In the genomic region with DNA sequence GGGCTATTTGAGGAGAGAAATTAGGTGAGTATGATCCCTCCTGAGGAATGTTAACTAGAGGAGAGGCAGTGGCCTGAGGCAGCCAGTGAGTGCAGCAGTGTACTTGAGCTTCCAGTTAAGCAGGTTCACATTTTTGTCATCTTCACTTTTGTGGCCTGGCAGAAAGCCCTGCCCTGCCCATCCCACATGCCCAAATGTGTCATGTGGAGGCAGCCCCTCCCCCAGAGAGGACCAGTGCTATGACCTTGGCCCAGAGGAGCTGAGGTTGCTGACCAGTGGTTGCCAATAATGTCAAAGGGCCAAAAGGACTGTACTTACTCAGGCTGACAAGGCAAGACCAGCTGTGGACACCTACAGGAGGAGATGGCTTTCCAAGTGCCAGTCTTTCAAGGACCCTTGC, we compare ENCODE assay signal across 12 cellular contexts. TPM values are rescaled to one million over a fixed set of nuclear protein-coding genes. Genes with fewer than 3 reads are reported as not detected.
A peak's percentile ranks its signal among the peaks of the same experiment; 100 is the strongest.
DNase-seq lines count a peak whose midpoint lies in the region; ATAC-seq, FAIRE-seq and TF ChIP-seq lines count a peak whose summit lies in the region.
"Had no signal": no experiment of that assay in that cellular context is flagged by ENCODE, and none has a peak within 500 bp of the region (broad histone marks: within the 10 kb centered on the region; RNA-seq: fewer than 3 reads in every experiment).

No MANE protein-coding gene starts in this region.

- peaks cover 9 to 13% of the 10 kb centered on the region in 2 donors for H3K4me1 ChIP-seq in kidney (ENCODE audit: control insufficient read depth in 1 of 2, insufficient read depth in 1 of 2, low read depth in 1 of 2, low read length in 2 of 2)
- peaks cover 11% of the 10 kb centered on the region for H3K4me1 ChIP-seq in upper lobe of right lung
- peaks cover 22% of the 10 kb centered on the region for H3K4me1 ChIP-seq in CD8-positive, alpha-beta T cell (ENCODE audit: insufficient read depth, low read length)

- H3K27me3 ChIP-seq in upper lobe of right lung: no peaks in the 10 kb centered on the region
- no peaks in the 10 kb centered on the region for H3K27me3 ChIP-seq in CD8-positive, alpha-beta T cell (ENCODE audit: insufficient read depth, low read length)

- H3K36me3 Mint-ChIP-seq in activated naive CD4-positive, alpha-beta T cell treated with anti-CD3 and anti-CD28 coated beads for 36 hours (ENCODE audit: low read depth): peaks cover 60% of the 10 kb centered on the region
- peaks cover 97% of the 10 kb centered on the region for H3K36me3 Mint-ChIP-seq in CD8-positive, alpha-beta T cell

- no peak for FAIRE-seq in kidney (lab: Jason Lieb, UNC)

- no peak for DNase-seq in activated naive CD4-positive, alpha-beta T cell treated with anti-CD3 and anti-CD28 coated beads for 36 hours
- no peak for DNase-seq in activated naive CD4-positive, alpha-beta T cell treated with anti-CD3 and anti-CD28 coated beads, Interleukin-2, amount 50 U/mL, for 16 hours
- peak; percentile 47 for DNase-seq in astrocyte of the hippocampus (ENCODE audit: low read depth, low spot score)
- peak; percentile 89 for DNase-seq in kidney
- DNase-seq in upper lobe of right lung: peak; percentile 74
- DNase-seq in DMS 273 treated with DMSO at 0.1 percent for 48 hours (lab: John Stamatoyannopoulos, UW): no peak
- no peak for DNase-seq in CD8-positive, alpha-beta T cell
- DNase-seq in mesenteric fat pad (ENCODE audit: low spot score): no peak
- DNase-seq: activated CD4-positive, alpha-beta T cell treated with anti-CD3 and anti-CD28 coated beads, Interleukin-2, amount 50 U/mL, for 4 hours; NCI-H1105; retina; stimulated activated CD8-positive, alpha-beta memory T cell treated with anti-CD3 and anti-CD28 coated beads, Interleukin-4, amount 100 ng/mL, for 48 hours had no signal

- POLR2A ChIA-PET in CD8-positive, alpha-beta T cell (lab: Charles Lee): interaction anchor here (1.8 kb wide), 1 partner anchor 9 kb away, joined by 7 read pairs; no protein-coding TSS in a partner anchor

- H3K27ac ChIP-seq in kidney (ENCODE audit: low read depth in 2 of 2, low read length in 2 of 2): no peak overlapping the region
- H3K27ac ChIP-seq in upper lobe of right lung: no peak overlapping the region
- H3K27ac ChIP-seq in CD8-positive, alpha-beta T cell (ENCODE audit: low read depth, low read length): no peak overlapping the region

- CTCF ChIA-PET in activated naive CD4-positive, alpha-beta T cell treated with anti-CD3 and anti-CD28 coated beads for 36 hours (lab: Charles Lee): no interaction called here
- CTCF ChIA-PET in CD8-positive, alpha-beta T cell (lab: Charles Lee): interaction anchor here (3.0 kb wide), 1 partner anchor 13 kb away, joined by 13 read pairs; no protein-coding TSS in a partner anchor

- intact Hi-C loops in activated naive CD4-positive, alpha-beta T cell treated with anti-CD3 and anti-CD28 coated beads for 36 hours (cut with micrococcal nuclease): no loop called here
- intact Hi-C loops in kidney (cut with DNase I): no loop called here
- intact Hi-C loops in upper lobe of right lung (cut with DNase I): no loop called here
- intact Hi-C loops in CD8-positive, alpha-beta T cell (cut with DNase I, micrococcal nuclease): loop anchor here in 1 of 2 experiments (10.0 kb wide), 1 partner anchor 164 kb away; no protein-coding TSS in a partner anchor

- H3K27me3 Mint-ChIP-seq in activated naive CD4-positive, alpha-beta T cell treated with anti-CD3 and anti-CD28 coated beads for 36 hours (ENCODE audit: low read depth): no peaks in the 10 kb centered on the region
- no peaks in the 10 kb centered on the region for H3K27me3 Mint-ChIP-seq in CD8-positive, alpha-beta T cell (ENCODE audit: low read depth)

- no peak overlapping the region for H3K4me3 Mint-ChIP-seq in activated naive CD4-positive, alpha-beta T cell treated with anti-CD3 and anti-CD28 coated beads for 36 hours
- no peak overlapping the region for H3K4me3 Mint-ChIP-seq in CD8-positive, alpha-beta T cell

- H3K9ac ChIP-seq in kidney (ENCODE audit: low read length in 2 of 2): no peak overlapping the region

- no peak overlapping the region for H3K4me3 ChIP-seq in kidney (ENCODE audit: low read length in 2 of 2)
- H3K4me3 ChIP-seq in upper lobe of right lung: no peak overlapping the region
- no peak overlapping the region for H3K4me3 ChIP-seq in CD8-positive, alpha-beta T cell (ENCODE audit: low read depth, low read length)

- H3K9me3 ChIP-seq in kidney (ENCODE audit: control insufficient read depth in 1 of 2, low read length in 2 of 2) (no peaks in the 10 kb centered on the region), upper lobe of right lung (no peaks in the 10 kb centered on the region)
- no peaks in the 10 kb centered on the region for H3K9me3 ChIP-seq in CD8-positive, alpha-beta T cell (ENCODE audit: low read length)

- H3K9me3 Mint-ChIP-seq in activated naive CD4-positive, alpha-beta T cell treated with anti-CD3 and anti-CD28 coated beads for 36 hours: no peaks in the 10 kb centered on the region
- no peaks in the 10 kb centered on the region for H3K9me3 Mint-ChIP-seq in CD8-positive, alpha-beta T cell

- H3K27ac Mint-ChIP-seq in activated naive CD4-positive, alpha-beta T cell treated with anti-CD3 and anti-CD28 coated beads for 36 hours: peak overlapping the region; percentile 54
- H3K27ac Mint-ChIP-seq in CD8-positive, alpha-beta T cell: no peak overlapping the region

- peak; percentile 82 for ATAC-seq in upper lobe of right lung
- no peak for ATAC-seq in CD8-positive, alpha-beta T cell

- H3K36me3 ChIP-seq in kidney (ENCODE audit: control insufficient read depth in 1 of 2, insufficient read depth in 2 of 2, low read length in 2 of 2) (peaks cover 65 to 85% of the 10 kb centered on the region in 2 donors), upper lobe of right lung (peaks cover 100% of the 10 kb centered on the region)
- H3K36me3 ChIP-seq in CD8-positive, alpha-beta T cell (ENCODE audit: insufficient read depth, low read length): peaks cover 89% of the 10 kb centered on the region

- H3K4me1 Mint-ChIP-seq in activated naive CD4-positive, alpha-beta T cell treated with anti-CD3 and anti-CD28 coated beads for 36 hours (ENCODE audit: low read depth): peaks cover 27% of the 10 kb centered on the region
- H3K4me1 Mint-ChIP-seq in CD8-positive, alpha-beta T cell (ENCODE audit: low read depth): peaks cover 51% of the 10 kb centered on the region

- no peak for TF ChIP-seq CTCF in kidney (IDR thresholded peaks at IDR 0.05; ENCODE audit: borderline replicate concordance, extremely low read depth, insufficient read depth)
- no peak for TF ChIP-seq CTCF in upper lobe of right lung (IDR thresholded peaks at IDR 0.05)
- no peak for TF ChIP-seq CTCF in CD8-positive, alpha-beta T cell (IDR thresholded peaks at IDR 0.05)

RNA-seq across cellular contexts. Expression of gene GRK2, which starts 17.6 kb away (rescaled TPM):
- total RNA-seq in activated naive CD4-positive, alpha-beta T cell treated with anti-CD3 and anti-CD28 coated beads for 36 hours: 100 to 1,000 TPM; 293 to 295 TPM
- total RNA-seq in kidney (80.8 TPM), upper lobe of right lung (98.4 TPM), mesenteric fat pad (60.2 TPM)
- 28.2 TPM for polyA plus RNA-seq in kidney (ENCODE audit: insufficient read depth, low read depth, low replicate concordance)
- total RNA-seq in CD8-positive, alpha-beta T cell: 100 to 1,000 TPM; 356 to 371 TPM

RNA-seq across cellular contexts. Expression of gene ANKRD13D, which starts 40.5 kb away (rescaled TPM):
- 10 to 100 TPM; 56.2 to 61.9 TPM for total RNA-seq in activated naive CD4-positive, alpha-beta T cell treated with anti-CD3 and anti-CD28 coated beads for 36 hours
- total RNA-seq in kidney (68.3 TPM), upper lobe of right lung (59.4 TPM), mesenteric fat pad (42.5 TPM)
- polyA plus RNA-seq in kidney (ENCODE audit: insufficient read depth, low read depth, low replicate concordance): 21.9 TPM
- total RNA-seq in CD8-positive, alpha-beta T cell: 100 to 1,000 TPM; 152 TPM

RNA-seq across cellular contexts. Expression of gene SSH3, which starts 54.7 kb away (rescaled TPM):
- 1 to 10 TPM; 4.1 to 5.4 TPM for total RNA-seq in activated naive CD4-positive, alpha-beta T cell treated with anti-CD3 and anti-CD28 coated beads for 36 hours
- total RNA-seq in kidney (68.9 TPM), upper lobe of right lung (36.4 TPM), mesenteric fat pad (19.9 TPM)
- 25.0 TPM for polyA plus RNA-seq in kidney (ENCODE audit: insufficient read depth, low read depth, low replicate concordance)
- 1 to 10 TPM; 5.9 to 9.9 TPM for total RNA-seq in CD8-positive, alpha-beta T cell

Comparison
In these comparisons a context has a peak if more than half of its experiments do, and no peak if none do; other contexts are left out.
1. DNase-seq: peak in astrocyte of the hippocampus (single experiment), kidney (single experiment) and upper lobe of right lung (single experiment); none in activated naive CD4-positive, alpha-beta T cell treated with anti-CD3 and anti-CD28 coated beads for 36 hours (single experiment), activated naive CD4-positive, alpha-beta T cell treated with anti-CD3 and anti-CD28 coated beads, Interleukin-2, amount 50 U/mL, for 16 hours (single experiment), DMS 273 treated with DMSO at 0.1 percent for 48 hours (single experiment), CD8-positive, alpha-beta T cell (0 of 7) and mesenteric fat pad (single experiment).